In genomic region chr17:11986179-11986938, GRCh38 we compare ENCODE assay signal across 18 cellular contexts. TPM values are rescaled to one million over a fixed set of nuclear protein-coding genes. Genes with fewer than 3 reads are reported as not detected.
A peak's percentile ranks its signal among the peaks of the same experiment; 100 is the strongest.
DNase-seq lines count a peak whose midpoint lies in the region; ATAC-seq and TF ChIP-seq lines count a peak whose summit lies in the region.
"Had no signal": no experiment of that assay in that cellular context is flagged by ENCODE, and none has a peak within 500 bp of the region (broad histone marks: within the 10 kb centered on the region; RNA-seq: fewer than 3 reads in every experiment).

No MANE protein-coding gene starts in this region.

- H3K36me3 ChIP-seq in right atrium auricular region (peaks cover 33% of the 10 kb centered on the region), heart right ventricle (peaks cover 0 to 84% (median 30%) of the 10 kb centered on the region in 9 donors), tibial nerve (peaks cover 0 to 70% (median 0%) of the 10 kb centered on the region in 3 donors), sigmoid colon (peaks cover 0 to 62% (median 29%) of the 10 kb centered on the region in 4 donors)
- H3K36me3 ChIP-seq in CD8-positive, alpha-beta memory T cell (ENCODE audit: insufficient read depth, low read length), result peaks cover 29% of the 10 kb centered on the region

- H3K36me3 Mint-ChIP-seq in CD8-positive, alpha-beta memory T cell, result peaks cover 36 to 90% (median 47%) of the 10 kb centered on the region in 3 donors

- CTCF ChIA-PET in CD8-positive, alpha-beta memory T cell (lab: Charles Lee), result interaction anchor here (1.3 kb wide), 1 partner anchor 11 kb away, joined by 4 read pairs; the partner anchor contains the start of gene ZNF18

- TF ChIP-seq CTCF in right atrium auricular region (IDR thresholded peaks at IDR 0.05) (no peak), heart right ventricle (IDR thresholded peaks at IDR 0.05) (no peak), tibial nerve (IDR thresholded peaks at IDR 0.05) (no peak), sigmoid colon (IDR thresholded peaks at IDR 0.05) (no peak)

- no peak for TF ChIP-seq EP300 in tibial nerve (IDR thresholded peaks at IDR 0.05)
- no peak for TF ChIP-seq EP300 in sigmoid colon (IDR thresholded peaks at IDR 0.05)

- H3K4me1 Mint-ChIP-seq in CD8-positive, alpha-beta memory T cell, result peaks cover 26 to 33% (median 31%) of the 10 kb centered on the region in 3 donors

- H3K9me3 ChIP-seq in right atrium auricular region, result no peaks in the 10 kb centered on the region
- no peaks in the 10 kb centered on the region for H3K9me3 ChIP-seq in heart right ventricle
- no peaks in the 10 kb centered on the region for H3K9me3 ChIP-seq in tibial nerve
- H3K9me3 ChIP-seq in sigmoid colon, result no peaks in the 10 kb centered on the region
- H3K9me3 ChIP-seq in CD8-positive, alpha-beta memory T cell (ENCODE audit: low read length), result no peaks in the 10 kb centered on the region
- H3K9me3 ChIP-seq: BLaER1, esophagus muscularis mucosa, mucosa of descending colon had no signal

- H3K4me3 ChIP-seq in right atrium auricular region (no peak overlapping the region), heart right ventricle (no peak overlapping the region), tibial nerve (no peak overlapping the region), sigmoid colon (no peak overlapping the region)
- H3K4me3 ChIP-seq in CD8-positive, alpha-beta memory T cell (ENCODE audit: low read length), result no peak overlapping the region
- H3K4me3 ChIP-seq: BLaER1, esophagus muscularis mucosa, mucosa of descending colon had no signal

- peak; percentile 75 for ATAC-seq in Right ventricle myocardium inferior
- peak in 6 of 8 donors; percentile 39 to 91 (median 74) for ATAC-seq in heart right ventricle

- DNase-seq in Right ventricle myocardium inferior (ENCODE audit: missing footprints) (no peak), right atrium auricular region (ENCODE audit: low spot score) (no peak), heart right ventricle (peak in 1 of 2 donors; percentile 28), mucosa of gallbladder (ENCODE audit: low spot score) (peak; percentile 15), tibial nerve (ENCODE audit: low spot score in 2 of 2) (peak; percentile 27 to 58), sigmoid colon (no peak), NCI-H345 (lab: John Stamatoyannopoulos, UW) (no peak)
- DNase-seq in CD8-positive, alpha-beta memory T cell, result no peak
- DNase-seq: activated CD4-positive, alpha-beta T cell treated with anti-CD3 and anti-CD28 coated beads, Interleukin-2, amount 10 ng/mL, durations not matched to agents 7 days and 5 days; activated CD8-positive, alpha-beta memory T cell treated with anti-CD3 and anti-CD28 coated beads, Interleukin-2, amount 50 U/mL, for 4 hours; central memory CD4-positive, alpha-beta T cell; mucosa of descending colon; NCI-H1092 treated with DMSO at 0.1 percent for 48 hours; T-helper 1 cell had no signal

- no peak for TF ChIP-seq POLR2A in tibial nerve (IDR thresholded peaks at IDR 0.05)
- no peak for TF ChIP-seq POLR2A in sigmoid colon (IDR thresholded peaks at IDR 0.05)

- H3K4me1 ChIP-seq in right atrium auricular region, result peaks cover 0 to 6% of the 10 kb centered on the region in 2 donors
- H3K4me1 ChIP-seq in heart right ventricle, result peaks cover 0 to 15% (median 4%) of the 10 kb centered on the region in 9 donors
- H3K4me1 ChIP-seq in tibial nerve, result peaks cover 0 to 16% (median 3%) of the 10 kb centered on the region in 4 donors
- no peaks in the 10 kb centered on the region for H3K4me1 ChIP-seq in sigmoid colon
- H3K4me1 ChIP-seq in CD8-positive, alpha-beta memory T cell (ENCODE audit: insufficient read depth, low read length), result no peaks in the 10 kb centered on the region
- H3K4me1 ChIP-seq: BLaER1 had no signal

- peak overlapping the region in 1 of 2 donors; percentile 52 for H3K27ac ChIP-seq in right atrium auricular region
- peak overlapping the region in 4 of 10 donors; percentile 20 to 64 (median 50) for H3K27ac ChIP-seq in heart right ventricle
- H3K27ac ChIP-seq in tibial nerve, result peak overlapping the region in 2 of 4 donors; percentile 37 to 74
- H3K27ac ChIP-seq in sigmoid colon, result no peak overlapping the region
- no peak overlapping the region for H3K27ac ChIP-seq in CD8-positive, alpha-beta memory T cell (ENCODE audit: low read depth, low read length)
- H3K27ac ChIP-seq: 22Rv1, BLaER1, esophagus muscularis mucosa had no signal

- H3K27me3 ChIP-seq in right atrium auricular region (no peaks in the 10 kb centered on the region), heart right ventricle (no peaks in the 10 kb centered on the region), tibial nerve (no peaks in the 10 kb centered on the region), sigmoid colon (no peaks in the 10 kb centered on the region)
- no peaks in the 10 kb centered on the region for H3K27me3 ChIP-seq in CD8-positive, alpha-beta memory T cell (ENCODE audit: insufficient read depth, low read length, poor library complexity, severe bottlenecking)
- H3K27me3 ChIP-seq: BLaER1, esophagus muscularis mucosa had no signal

- H3K9me3 Mint-ChIP-seq in CD8-positive, alpha-beta memory T cell, result no peaks in the 10 kb centered on the region
- H3K9me3 Mint-ChIP-seq: activated CD4-positive, alpha-beta T cell treated with anti-CD3 and anti-CD28 coated beads, Interleukin-2, amount 10 ng/mL, durations not matched to agents 7 days and 5 days; stimulated activated naive CD8-positive, alpha-beta T cell treated with anti-CD3 and anti-CD28 coated beads, Interleukin-15, Interleukin-2, amounts not matched to agents 100 ng/mL and 50 ng/mL, for 24 hours had no signal

- WGBS in heart right ventricle, 2 donors, result 92 to 94% methylated on average over 4 of the region's 4 CpGs
- WGBS in tibial nerve, 2 donors, result 69 to 82% methylated on average over 4 of the region's 4 CpGs
- WGBS in sigmoid colon, 2 donors, result 94 to 95% methylated on average over 4 of the region's 4 CpGs

- POLR2A ChIA-PET in CD8-positive, alpha-beta memory T cell (lab: Charles Lee), result interaction anchor here (0.6 kb wide), 1 partner anchor 11 kb away, joined by 3 read pairs; the partner anchor contains the start of gene ZNF18

- intact Hi-C loops in Right ventricle myocardium inferior (cut with DNase I), result no loop called here
- intact Hi-C loops in heart right ventricle (cut with DNase I), result loop anchor here in 6 of 10 donors (5.0 to 10.0 kb wide), 2 partner anchors 1109 to 1112 kb away; no protein-coding TSS in a partner anchor
- intact Hi-C loops in sigmoid colon (cut with DNase I), result loop anchor here (10.0 kb wide), 1 partner anchor 1112 kb away; no protein-coding TSS in a partner anchor

- no peaks in the 10 kb centered on the region for H3K27me3 Mint-ChIP-seq in CD8-positive, alpha-beta memory T cell
- H3K27me3 Mint-ChIP-seq: activated CD4-positive, alpha-beta T cell treated with anti-CD3 and anti-CD28 coated beads, Interleukin-2, amount 10 ng/mL, durations not matched to agents 7 days and 5 days; stimulated activated naive CD8-positive, alpha-beta T cell treated with anti-CD3 and anti-CD28 coated beads, Interleukin-15, Interleukin-2, amounts not matched to agents 100 ng/mL and 50 ng/mL, for 24 hours had no signal

- peak overlapping the region in 1 of 8 donors; percentile 32 for H3K27ac Mint-ChIP-seq in CD8-positive, alpha-beta memory T cell
- H3K27ac Mint-ChIP-seq: activated CD4-positive, alpha-beta T cell treated with anti-CD3 and anti-CD28 coated beads, Interleukin-2, amount 10 ng/mL, durations not matched to agents 7 days and 5 days; stimulated activated naive CD8-positive, alpha-beta T cell treated with anti-CD3 and anti-CD28 coated beads, Interleukin-15, Interleukin-2, amounts not matched to agents 100 ng/mL and 50 ng/mL, for 24 hours had no signal

- no peak overlapping the region for H3K4me3 Mint-ChIP-seq in CD8-positive, alpha-beta memory T cell
- H3K4me3 Mint-ChIP-seq: activated CD4-positive, alpha-beta T cell treated with anti-CD3 and anti-CD28 coated beads, Interleukin-2, amount 10 ng/mL, durations not matched to agents 7 days and 5 days; stimulated activated naive CD8-positive, alpha-beta T cell treated with anti-CD3 and anti-CD28 coated beads, Interleukin-15, Interleukin-2, amounts not matched to agents 100 ng/mL and 50 ng/mL, for 24 hours had no signal

RNA-seq across cellular contexts. Expression of gene ZNF18, which starts 10.9 kb away (rescaled TPM):
- total RNA-seq in Right ventricle myocardium inferior (4.5 TPM), right atrium auricular region (1 to 10 TPM; 3.4 to 5.8 TPM), heart right ventricle (1 to 10 TPM; 4.0 to 5.7 (median 4.6) TPM), mucosa of gallbladder (9.0 TPM), tibial nerve (10 to 100 TPM in 3 of 4 donors, 1 to 10 TPM in 1; 9.2 to 18.4 (median 12.9) TPM), sigmoid colon (1 to 10 TPM; 5.0 to 8.9 (median 6.5) TPM)
- polyA plus RNA-seq in heart right ventricle (1 to 10 TPM; 2.6 to 7.5 TPM), sigmoid colon (1 to 10 TPM; 3.0 to 5.5 (median 3.0) TPM)
- total RNA-seq in CD8-positive, alpha-beta memory T cell, result 1 to 10 TPM; 5.7 to 7.2 TPM
- polyA plus RNA-seq in CD8-positive, alpha-beta memory T cell, result 9.1 TPM

RNA-seq across cellular contexts. Expression of gene MAP2K4, which starts 34.3 kb away (rescaled TPM):
- total RNA-seq in Right ventricle myocardium inferior, result 25.7 TPM
- 10 to 100 TPM; 19.8 to 25.2 TPM for total RNA-seq in right atrium auricular region
- total RNA-seq in heart right ventricle, result 10 to 100 TPM; 24.0 to 42.7 (median 33.4) TPM
- polyA plus RNA-seq in heart right ventricle, result 10 to 100 TPM in 1 of 2 donors, 1 to 10 TPM in 1; 7.2 to 14.8 TPM
- total RNA-seq in mucosa of gallbladder, result 27.9 TPM
- total RNA-seq in tibial nerve, result 10 to 100 TPM; 17.6 to 28.6 (median 24.0) TPM
- total RNA-seq in sigmoid colon, result 10 to 100 TPM; 27.4 to 41.3 (median 33.2) TPM
- polyA plus RNA-seq in sigmoid colon, result 10 to 100 TPM; 13.5 to 19.0 (median 15.6) TPM
- total RNA-seq in CD8-positive, alpha-beta memory T cell, result 10 to 100 TPM; 45.9 to 46.2 TPM
- 30.3 TPM for polyA plus RNA-seq in CD8-positive, alpha-beta memory T cell

Comparison
In these comparisons a context has a peak if more than half of its experiments do, and no peak if none do; other contexts are left out.
1. DNase-seq: peak in mucosa of gallbladder (single experiment) and tibial nerve (2 of 2); none in Right ventricle myocardium inferior (single experiment), right atrium auricular region (single experiment), sigmoid colon (single experiment), CD8-positive, alpha-beta memory T cell (0 of 5) and NCI-H345 (single experiment).